Comparison of ENCODE assay signal across 1 cellular context in the genomic region with DNA sequence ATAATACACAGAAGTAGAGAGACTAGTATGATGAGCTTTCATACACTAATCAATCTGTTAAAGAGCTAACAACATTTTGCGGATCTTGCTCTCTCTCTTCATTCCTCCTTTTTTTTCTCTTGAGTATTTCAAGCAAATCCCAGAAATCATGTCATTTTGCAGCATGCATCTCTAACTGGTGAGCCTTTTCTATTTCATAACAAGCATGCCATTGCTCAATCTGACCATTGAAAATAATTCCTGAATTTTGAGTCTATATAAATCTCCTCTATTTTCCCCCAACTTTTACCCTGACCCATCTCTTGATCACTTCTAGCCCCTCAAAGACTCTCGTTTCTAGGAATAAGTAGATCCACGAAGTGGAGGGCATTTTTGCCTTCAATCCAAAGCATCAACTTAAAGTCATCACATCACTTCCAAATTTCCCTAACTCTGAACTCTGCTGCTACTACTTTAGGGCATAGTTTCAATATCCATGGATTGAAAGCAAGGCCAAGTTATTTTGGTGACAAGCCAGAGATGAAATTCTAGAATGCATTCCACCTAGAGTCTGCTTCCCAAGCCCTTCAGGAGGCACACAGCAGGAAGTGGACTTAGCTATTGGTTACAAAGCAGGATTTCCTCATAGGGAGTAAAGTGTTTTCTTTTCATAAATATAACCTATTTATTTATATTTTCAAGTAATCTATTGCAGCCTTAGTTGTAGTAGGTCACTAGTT.
TF ChIP-seq lines count a peak whose summit lies in the region.

No MANE protein-coding gene starts in this region.

TF ChIP-seq in liver, 16 proteins besides CTCF, POLR2A, EP300 and RAD21 (continued from another document):
- TF ChIP-seq, protein P1, sequence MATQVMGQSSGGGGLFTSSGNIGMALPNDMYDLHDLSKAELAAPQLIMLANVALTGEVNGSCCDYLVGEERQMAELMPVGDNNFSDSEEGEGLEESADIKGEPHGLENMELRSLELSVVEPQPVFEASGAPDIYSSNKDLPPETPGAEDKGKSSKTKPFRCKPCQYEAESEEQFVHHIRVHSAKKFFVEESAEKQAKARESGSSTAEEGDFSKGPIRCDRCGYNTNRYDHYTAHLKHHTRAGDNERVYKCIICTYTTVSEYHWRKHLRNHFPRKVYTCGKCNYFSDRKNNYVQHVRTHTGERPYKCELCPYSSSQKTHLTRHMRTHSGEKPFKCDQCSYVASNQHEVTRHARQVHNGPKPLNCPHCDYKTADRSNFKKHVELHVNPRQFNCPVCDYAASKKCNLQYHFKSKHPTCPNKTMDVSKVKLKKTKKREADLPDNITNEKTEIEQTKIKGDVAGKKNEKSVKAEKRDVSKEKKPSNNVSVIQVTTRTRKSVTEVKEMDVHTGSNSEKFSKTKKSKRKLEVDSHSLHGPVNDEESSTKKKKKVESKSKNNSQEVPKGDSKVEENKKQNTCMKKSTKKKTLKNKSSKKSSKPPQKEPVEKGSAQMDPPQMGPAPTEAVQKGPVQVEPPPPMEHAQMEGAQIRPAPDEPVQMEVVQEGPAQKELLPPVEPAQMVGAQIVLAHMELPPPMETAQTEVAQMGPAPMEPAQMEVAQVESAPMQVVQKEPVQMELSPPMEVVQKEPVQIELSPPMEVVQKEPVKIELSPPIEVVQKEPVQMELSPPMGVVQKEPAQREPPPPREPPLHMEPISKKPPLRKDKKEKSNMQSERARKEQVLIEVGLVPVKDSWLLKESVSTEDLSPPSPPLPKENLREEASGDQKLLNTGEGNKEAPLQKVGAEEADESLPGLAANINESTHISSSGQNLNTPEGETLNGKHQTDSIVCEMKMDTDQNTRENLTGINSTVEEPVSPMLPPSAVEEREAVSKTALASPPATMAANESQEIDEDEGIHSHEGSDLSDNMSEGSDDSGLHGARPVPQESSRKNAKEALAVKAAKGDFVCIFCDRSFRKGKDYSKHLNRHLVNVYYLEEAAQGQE (IDR thresholded peaks at IDR 0.05) = peak; percentile 36
- TF ChIP-seq, protein P2, sequence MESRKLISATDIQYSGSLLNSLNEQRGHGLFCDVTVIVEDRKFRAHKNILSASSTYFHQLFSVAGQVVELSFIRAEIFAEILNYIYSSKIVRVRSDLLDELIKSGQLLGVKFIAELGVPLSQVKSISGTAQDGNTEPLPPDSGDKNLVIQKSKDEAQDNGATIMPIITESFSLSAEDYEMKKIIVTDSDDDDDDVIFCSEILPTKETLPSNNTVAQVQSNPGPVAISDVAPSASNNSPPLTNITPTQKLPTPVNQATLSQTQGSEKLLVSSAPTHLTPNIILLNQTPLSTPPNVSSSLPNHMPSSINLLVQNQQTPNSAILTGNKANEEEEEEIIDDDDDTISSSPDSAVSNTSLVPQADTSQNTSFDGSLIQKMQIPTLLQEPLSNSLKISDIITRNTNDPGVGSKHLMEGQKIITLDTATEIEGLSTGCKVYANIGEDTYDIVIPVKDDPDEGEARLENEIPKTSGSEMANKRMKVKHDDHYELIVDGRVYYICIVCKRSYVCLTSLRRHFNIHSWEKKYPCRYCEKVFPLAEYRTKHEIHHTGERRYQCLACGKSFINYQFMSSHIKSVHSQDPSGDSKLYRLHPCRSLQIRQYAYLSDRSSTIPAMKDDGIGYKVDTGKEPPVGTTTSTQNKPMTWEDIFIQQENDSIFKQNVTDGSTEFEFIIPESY (IDR thresholded peaks at IDR 0.05) = no peak
- TF ChIP-seq GABPA (IDR thresholded peaks at IDR 0.05 in 1 of 2, conservative IDR thresholded peaks at IDR 0.05 in 1 of 2) (no peak), HNF4A (conservative IDR thresholded peaks at IDR 0.05) (peak; percentile 3 to 33), EGR1 (IDR thresholded peaks at IDR 0.05; ENCODE audit: low read depth in 2 of 2) (no peak), JUND (IDR thresholded peaks at IDR 0.05) (peak in 1 of 2 donors; percentile 25), HNF4G (IDR thresholded peaks at IDR 0.05) (no peak)
